ENCODE assay signal across 14 cellular contexts in genomic region chr11:13448876-13449275, GRCh38. TPM values are rescaled to one million over a fixed set of nuclear protein-coding genes. Genes with fewer than 3 reads are reported as not detected.
DNase-seq lines count a peak whose midpoint lies in the region; ATAC-seq and TF ChIP-seq lines count a peak whose summit lies in the region.
"Had no signal": no experiment of that assay in that cellular context is flagged by ENCODE, and none has a peak within 500 bp of the region (broad histone marks: within the 10 kb centered on the region; RNA-seq: fewer than 3 reads in every experiment).

No MANE protein-coding gene starts in this region.

- H3K4me1 Mint-ChIP-seq in activated B cell treated with CpG ODN at 0.5 μM for 24 hours, result peaks cover 35% of the 10 kb centered on the region
- H3K4me1 Mint-ChIP-seq in stimulated activated naive CD8-positive, alpha-beta T cell treated with anti-CD3 and anti-CD28 coated beads, Interleukin-15, amount 100 ng/mL, for 72 hours, result peaks cover 50% of the 10 kb centered on the region

- H4K20me1 ChIP-seq in Karpas-422 (ENCODE audit: insufficient read depth, low read depth, low read length), result no peaks in the 10 kb centered on the region

- no peaks in the 10 kb centered on the region for H3K36me3 ChIP-seq in Karpas-422 (ENCODE audit: insufficient read depth, low read length)
- no peaks in the 10 kb centered on the region for H3K36me3 ChIP-seq in stomach
- H3K36me3 ChIP-seq: thyroid gland had no signal

- ATAC-seq in activated B cell treated with CpG ODN at 0.5 μM for 24 hours (ENCODE audit: low read depth) (no peak), Right ventricle myocardium superior (ENCODE audit: poor library complexity) (peak; percentile 89), HG02970 (IDR thresholded peaks at IDR 0.05; ENCODE audit: low FRiP score, unreplicated experiment) (no peak)
- no peak for ATAC-seq in stimulated activated naive CD8-positive, alpha-beta T cell treated with anti-CD3 and anti-CD28 coated beads, Interleukin-15, amount 100 ng/mL, for 72 hours

- no peaks in the 10 kb centered on the region for H3K27me3 Mint-ChIP-seq in activated B cell treated with CpG ODN at 0.5 μM for 24 hours
- no peaks in the 10 kb centered on the region for H3K27me3 Mint-ChIP-seq in stimulated activated naive CD8-positive, alpha-beta T cell treated with anti-CD3 and anti-CD28 coated beads, Interleukin-15, amount 100 ng/mL, for 72 hours

- TF ChIP-seq EP300 in stomach (IDR thresholded peaks at IDR 0.05), result no peak

- H3K4me1 ChIP-seq in Karpas-422 (ENCODE audit: low read length) (peaks cover 22% of the 10 kb centered on the region), stomach (peaks cover 0 to 50% (median 17%) of the 10 kb centered on the region in 4 donors)

- H2AFZ ChIP-seq in Karpas-422 (ENCODE audit: low read length), result no peak overlapping the region

- no peak overlapping the region for H3K4me3 Mint-ChIP-seq in activated B cell treated with CpG ODN at 0.5 μM for 24 hours
- no peak overlapping the region for H3K4me3 Mint-ChIP-seq in stimulated activated naive CD8-positive, alpha-beta T cell treated with anti-CD3 and anti-CD28 coated beads, Interleukin-15, amount 100 ng/mL, for 72 hours

- no peak for TF ChIP-seq CTCF in activated B cell treated with CpG ODN at 0.5 μM for 24 hours (IDR thresholded peaks at IDR 0.05)
- no peak for TF ChIP-seq CTCF in stomach (IDR thresholded peaks at IDR 0.05)

- H3K4me3 ChIP-seq in Karpas-422 (ENCODE audit: low read length) (no peak overlapping the region), stomach (no peak overlapping the region)
- H3K4me3 ChIP-seq: thyroid gland had no signal

- H3K27ac Mint-ChIP-seq in activated B cell treated with CpG ODN at 0.5 μM for 24 hours, result peak overlapping the region; percentile 41
- H3K27ac Mint-ChIP-seq in stimulated activated naive CD8-positive, alpha-beta T cell treated with anti-CD3 and anti-CD28 coated beads, Interleukin-15, amount 100 ng/mL, for 72 hours, result peak overlapping the region in 1 of 2 donors; percentile 83

- CTCF ChIA-PET in activated B cell treated with CpG ODN at 0.5 μM for 24 hours (lab: Charles Lee), result no interaction called here

- no peak for TF ChIP-seq POLR2A in stomach (IDR thresholded peaks at IDR 0.05)

- peak overlapping the region; percentile 16 for H3K4me2 ChIP-seq in Karpas-422 (ENCODE audit: low read depth, low read length, poor library complexity, severe bottlenecking)

- 57 to 74% (median 64%) methylated on average over 2 of the region's 2 CpGs for whole genome bisulfite sequencing in stomach, 5 donors

- POLR2A ChIA-PET in activated B cell treated with CpG ODN at 0.5 μM for 24 hours (lab: Charles Lee), result no interaction called here

- no peaks in the 10 kb centered on the region for H3K27me3 ChIP-seq in Karpas-422 (ENCODE audit: low read length)
- H3K27me3 ChIP-seq in stomach, result no peaks in the 10 kb centered on the region
- H3K27me3 ChIP-seq: thyroid gland had no signal

- H3K9me3 ChIP-seq in Karpas-422 (ENCODE audit: low read length), result no peaks in the 10 kb centered on the region
- H3K9me3 ChIP-seq in stomach, result no peaks in the 10 kb centered on the region
- H3K9me3 ChIP-seq: thyroid gland had no signal

- H3K9ac ChIP-seq in Karpas-422 (ENCODE audit: low read length), result no peak overlapping the region

- peaks cover 20% of the 10 kb centered on the region for H3K36me3 Mint-ChIP-seq in activated B cell treated with CpG ODN at 0.5 μM for 24 hours (ENCODE audit: low read depth)

- intact Hi-C loops in activated B cell treated with CpG ODN at 0.5 μM for 24 hours (cut with micrococcal nuclease) (no loop called here), Right ventricle myocardium superior (cut with DNase I) (no loop called here), stomach (cut with DNase I; ENCODE audit: low total_unique reads) (no loop called here)

- H3K9me2 ChIP-seq in Karpas-422 (replicated peaks; ENCODE audit: insufficient read depth, low read length), result no peaks in the 10 kb centered on the region

- DNase-seq in Karpas-422 (no peak), activated B cell treated with CpG ODN at 0.5 μM for 24 hours (no peak), Right ventricle myocardium superior (peak; percentile 50), stomach (no peak), putamen (ENCODE audit: low spot score) (no peak)
- DNase-seq in stimulated activated naive CD8-positive, alpha-beta T cell treated with anti-CD3 and anti-CD28 coated beads, Interleukin-15, amount 100 ng/mL, for 72 hours, result no peak
- DNase-seq: activated CD8-positive, alpha-beta memory T cell treated with anti-CD3 and anti-CD28 coated beads, Interleukin-2, amount 50 U/mL, for 4 hours; kidney; NCI-H146; thyroid gland had no signal

- H3K27ac ChIP-seq in Karpas-422 (ENCODE audit: low read length) (peak overlapping the region; percentile 24; the same call in 1 of the 2 replicates), stomach (peak overlapping the region in 3 of 5 donors; percentile 20 to 27 (median 23))
- H3K27ac ChIP-seq: thyroid gland had no signal

- peaks cover 6% of the 10 kb centered on the region for H3K9me3 Mint-ChIP-seq in activated B cell treated with CpG ODN at 0.5 μM for 24 hours
- peaks cover 0 to 9% of the 10 kb centered on the region in 2 donors for H3K9me3 Mint-ChIP-seq in stimulated activated naive CD8-positive, alpha-beta T cell treated with anti-CD3 and anti-CD28 coated beads, Interleukin-15, amount 100 ng/mL, for 72 hours

- peaks cover 99% of the 10 kb centered on the region for H3K79me2 ChIP-seq in Karpas-422 (ENCODE audit: low read length)

RNA-seq across cellular contexts. Expression of gene BTBD10, which starts 14.1 kb away (rescaled TPM):
- total RNA-seq in Karpas-422 (2014; rRNA removed; shearing (Covaris generic); ENCODE audit: low replicate concordance), result 34.1 and 58.0 TPM in 2 replicates
- total RNA-seq in activated B cell treated with CpG ODN at 0.5 μM for 24 hours (18.8 and 25.1 TPM in 2 replicates), Right ventricle myocardium superior (17.8 TPM), stomach (100 to 1,000 TPM in 1 of 5 donors, 10 to 100 TPM in 3, 1 to 10 TPM in 1; 2.0 to 111 (median 50.0) TPM)
- 10 to 100 TPM; 11.6 to 22.6 (median 15.4) TPM for polyA plus RNA-seq in stomach

RNA-seq across cellular contexts. Expression of gene PTH, which starts 46.9 kb away (rescaled TPM):
- not detected in 2 replicates for total RNA-seq in Karpas-422 (2014; rRNA removed; shearing (Covaris generic); ENCODE audit: low replicate concordance)
- total RNA-seq in activated B cell treated with CpG ODN at 0.5 μM for 24 hours (not detected in 2 replicates), Right ventricle myocardium superior (not detected), stomach (1 to 10 TPM in 1 of 5 donors, not detected in 4; 2.8 TPM)
- polyA plus RNA-seq in stomach, result under 1 TPM in 1 of 3 donors, not detected in 2; 0.40 TPM
- total RNA-seq: HT1080; kidney; osteoblast; T-helper 2 cell treated with Interferon-gamma antibody and Interleukin-4, amounts not matched to agents 100 ng/mL and 5 ng/mL, for 36 hours; thyroid gland had no signal
